19 cellular contexts compared by ENCODE assay signal in genomic region chr22:36282078-36282831, GRCh38. TPM values are rescaled to one million over a fixed set of nuclear protein-coding genes. Genes with fewer than 3 reads are reported as not detected.
DNase-seq lines count a peak whose midpoint lies in the region; ATAC-seq and TF ChIP-seq lines count a peak whose summit lies in the region.
"Had no signal": no experiment of that assay in that cellular context is flagged by ENCODE, and none has a peak within 500 bp of the region (broad histone marks: within the 10 kb centered on the region; RNA-seq: fewer than 3 reads in every experiment).

No MANE protein-coding gene starts in this region.

- TF ChIP-seq POLR2A in gastroesophageal sphincter (IDR thresholded peaks at IDR 0.05) = no peak

- H3K27ac ChIP-seq in BLaER1 (0 out of 2 replicates have a peak overlapping the region, but pooled peaks have one; percentile 1), gastroesophageal sphincter (peak overlapping the region in 3 of 4 donors; percentile 5 to 55 (median 51)), smooth muscle cell (ENCODE audit: low read depth) (peak overlapping the region; percentile 19), neural progenitor cell (no peak overlapping the region)
- H3K27ac ChIP-seq: suprapubic skin had no signal

- no peak overlapping the region for H3K27ac Mint-ChIP-seq in neural progenitor cell

- no peaks in the 10 kb centered on the region for H3K27me3 ChIP-seq in BLaER1
- H3K27me3 ChIP-seq in gastroesophageal sphincter = no peaks in the 10 kb centered on the region
- no peaks in the 10 kb centered on the region for H3K27me3 ChIP-seq in smooth muscle cell (ENCODE audit: low read depth)
- H3K27me3 ChIP-seq in neural progenitor cell = no peaks in the 10 kb centered on the region
- H3K27me3 ChIP-seq: suprapubic skin had no signal

- H3K4me2 ChIP-seq in BLaER1 (no peak overlapping the region), smooth muscle cell (no peak overlapping the region), neural progenitor cell (no peak overlapping the region)

- TF ChIP-seq CTCF in GM20000 (IDR thresholded peaks at IDR 0.05; ENCODE audit: extremely low read depth, missing control alignments) = no peak
- no peak for TF ChIP-seq CTCF in gastroesophageal sphincter (IDR thresholded peaks at IDR 0.05)
- TF ChIP-seq CTCF in smooth muscle cell (IDR thresholded peaks at IDR 0.05; ENCODE audit: borderline replicate concordance, insufficient read depth, poor library complexity, severe bottlenecking) = no peak
- TF ChIP-seq CTCF in neural progenitor cell (IDR thresholded peaks at IDR 0.05) = no peak

- peaks cover 82% of the 10 kb centered on the region for H3K36me3 ChIP-seq in BLaER1
- H3K36me3 ChIP-seq in gastroesophageal sphincter = peaks cover 0 to 65% of the 10 kb centered on the region in 2 donors
- peaks cover 26% of the 10 kb centered on the region for H3K36me3 ChIP-seq in smooth muscle cell (ENCODE audit: low read depth)
- H3K36me3 ChIP-seq in neural progenitor cell = no peaks in the 10 kb centered on the region

- H3K4me1 Mint-ChIP-seq in neural progenitor cell = peaks cover 13% of the 10 kb centered on the region

- H3K27me3 Mint-ChIP-seq in neural progenitor cell (ENCODE audit: insufficient read depth, low read depth) = no peaks in the 10 kb centered on the region
- H3K27me3 Mint-ChIP-seq: activated CD4-positive, alpha-beta T cell treated with anti-CD3 and anti-CD28 coated beads, Interleukin-2, amount 10 ng/mL, durations not matched to agents 24 days and 14 days; brain; natural killer cell treated with Interleukin-12 subunit alpha and Interleukin-12 subunit beta and Interleukin-15 and Interleukin-18, amount 100 ng/mL, for 72 hours had no signal

- no peak overlapping the region for H2AFZ ChIP-seq in smooth muscle cell (ENCODE audit: low read depth)
- H2AFZ ChIP-seq in neural progenitor cell (replicated peaks) = no peak overlapping the region

- peak; percentile 9 for DNase-seq in GM20000 (ENCODE audit: low spot score)
- DNase-seq in smooth muscle cell (lab: John Stamatoyannopoulos, UW; ENCODE audit: unreplicated experiment) = no peak
- no peak for DNase-seq in COLO668 (lab: John Stamatoyannopoulos, UW; ENCODE audit: unreplicated experiment)
- no peak for DNase-seq in neural progenitor cell (ENCODE audit: low spot score)
- DNase-seq: activated CD4-positive, alpha-beta T cell treated with anti-CD3 and anti-CD28 coated beads, Interleukin-2, amount 10 ng/mL, durations not matched to agents 24 days and 14 days; activated gamma-delta T cell treated with Interleukin-2 at 50 U/mL for 16 hours; Calu3; foreskin melanocyte; Kasumi-1; kidney; NCI-H1092 treated with DMSO at 0.1 percent for 48 hours; NCI-H524 had no signal

- peaks cover 26% of the 10 kb centered on the region for H3K36me3 Mint-ChIP-seq in neural progenitor cell

- H3K4me3 Mint-ChIP-seq in neural progenitor cell = no peak overlapping the region
- H3K4me3 Mint-ChIP-seq: activated CD4-positive, alpha-beta T cell treated with anti-CD3 and anti-CD28 coated beads, Interleukin-2, amount 10 ng/mL, durations not matched to agents 24 days and 14 days; brain; natural killer cell treated with Interleukin-12 subunit alpha and Interleukin-12 subunit beta and Interleukin-15 and Interleukin-18, amount 100 ng/mL, for 72 hours had no signal

- H3K9me3 Mint-ChIP-seq in neural progenitor cell = no peaks in the 10 kb centered on the region
- H3K9me3 Mint-ChIP-seq: activated CD4-positive, alpha-beta T cell treated with anti-CD3 and anti-CD28 coated beads, Interleukin-2, amount 10 ng/mL, durations not matched to agents 24 days and 14 days; natural killer cell treated with Interleukin-12 subunit alpha and Interleukin-12 subunit beta and Interleukin-15 and Interleukin-18, amount 100 ng/mL, for 72 hours had no signal

- peaks cover 88% of the 10 kb centered on the region for H4K20me1 ChIP-seq in BLaER1
- peaks cover 87% of the 10 kb centered on the region for H4K20me1 ChIP-seq in smooth muscle cell (ENCODE audit: low read depth)
- H4K20me1 ChIP-seq in neural progenitor cell (ENCODE audit: low read depth) = peaks cover 3% of the 10 kb centered on the region

- H3K79me2 ChIP-seq in smooth muscle cell (ENCODE audit: low read depth) (peaks cover 4% of the 10 kb centered on the region), neural progenitor cell (ENCODE audit: low read depth) (no peaks in the 10 kb centered on the region)

- H3K9ac ChIP-seq in BLaER1 = no peak overlapping the region
- no peak overlapping the region for H3K9ac ChIP-seq in smooth muscle cell (ENCODE audit: low read depth)
- no peak overlapping the region for H3K9ac ChIP-seq in neural progenitor cell

- H3K4me1 ChIP-seq in BLaER1 = peaks cover 45% of the 10 kb centered on the region
- peaks cover 0 to 68% (median 13%) of the 10 kb centered on the region in 3 donors for H3K4me1 ChIP-seq in gastroesophageal sphincter
- no peaks in the 10 kb centered on the region for H3K4me1 ChIP-seq in smooth muscle cell (ENCODE audit: low read depth)
- peaks cover 9% of the 10 kb centered on the region for H3K4me1 ChIP-seq in neural progenitor cell

- H3K9me3 ChIP-seq in BLaER1 = no peaks in the 10 kb centered on the region
- H3K9me3 ChIP-seq in gastroesophageal sphincter = no peaks in the 10 kb centered on the region
- H3K9me3 ChIP-seq in smooth muscle cell (replicated peaks; ENCODE audit: low read depth) = no peaks in the 10 kb centered on the region
- no peaks in the 10 kb centered on the region for H3K9me3 ChIP-seq in neural progenitor cell (ENCODE audit: low read depth)
- H3K9me3 ChIP-seq: prostate gland, suprapubic skin had no signal

- H3F3A ChIP-seq in smooth muscle cell (ENCODE audit: low read depth) (peaks cover 75% of the 10 kb centered on the region), neural progenitor cell (ENCODE audit: low read depth) (peaks cover 24% of the 10 kb centered on the region)

- H3K4me3 ChIP-seq in BLaER1 (no peak overlapping the region), gastroesophageal sphincter (no peak overlapping the region), smooth muscle cell (no peak overlapping the region), neural progenitor cell (no peak overlapping the region)
- H3K4me3 ChIP-seq: prostate gland, suprapubic skin had no signal

- no peak for ATAC-seq in gastroesophageal sphincter
- no peak for ATAC-seq in GM21619 (IDR thresholded peaks at IDR 0.05; ENCODE audit: unreplicated experiment)
- ATAC-seq: natural killer cell treated with Interleukin-12 subunit alpha and Interleukin-12 subunit beta and Interleukin-15 and Interleukin-18, amount 100 ng/mL, for 72 hours had no signal

- 49 to 63% methylated on average over 11 to 12 of the region's 31 CpGs for WGBS in gastroesophageal sphincter (ENCODE audit: low coverage in 1 of 2), 2 donors
- 96% methylated on average over 31 of the region's 31 CpGs for WGBS in smooth muscle cell (ENCODE audit: low lambda C conversion rate)

- no peak for TF ChIP-seq EP300 in gastroesophageal sphincter (IDR thresholded peaks at IDR 0.05)

RNA-seq across cellular contexts. Expression of gene APOL1, which starts 29.3 kb away (rescaled TPM):
- total RNA-seq in gastroesophageal sphincter (10 to 100 TPM in 3 of 4 donors, 1 to 10 TPM in 1; 10.0 to 53.7 (median 26.0) TPM), smooth muscle cell (not detected in 2 replicates), neural progenitor cell (ENCODE audit: low replicate concordance) (not detected in 2 replicates)
- 0.62 and 4.9 TPM in 2 replicates for polyA plus RNA-seq in smooth muscle cell

RNA-seq across cellular contexts. Expression of gene APOL2, which starts 42.9 kb away (rescaled TPM):
- 10 to 100 TPM; 29.1 to 40.9 (median 35.0) TPM for total RNA-seq in gastroesophageal sphincter
- total RNA-seq in smooth muscle cell = 12.2 and 14.7 TPM in 2 replicates
- polyA plus RNA-seq in smooth muscle cell = 8.0 and 9.2 TPM in 2 replicates
- total RNA-seq in neural progenitor cell (ENCODE audit: low replicate concordance) = 10.9 and 12.8 TPM in 2 replicates

Comparison
In these comparisons a context has a peak if more than half of its experiments do, and no peak if none do; other contexts are left out.
1. RNA of gene APOL1, which starts 29.3 kb away (total RNA-seq): 10.0 to 53.7 TPM in gastroesophageal sphincter; not detected in smooth muscle cell and not detected in neural progenitor cell; every median in the first group is over 10 times any median in the second.